In the genomic region with DNA sequence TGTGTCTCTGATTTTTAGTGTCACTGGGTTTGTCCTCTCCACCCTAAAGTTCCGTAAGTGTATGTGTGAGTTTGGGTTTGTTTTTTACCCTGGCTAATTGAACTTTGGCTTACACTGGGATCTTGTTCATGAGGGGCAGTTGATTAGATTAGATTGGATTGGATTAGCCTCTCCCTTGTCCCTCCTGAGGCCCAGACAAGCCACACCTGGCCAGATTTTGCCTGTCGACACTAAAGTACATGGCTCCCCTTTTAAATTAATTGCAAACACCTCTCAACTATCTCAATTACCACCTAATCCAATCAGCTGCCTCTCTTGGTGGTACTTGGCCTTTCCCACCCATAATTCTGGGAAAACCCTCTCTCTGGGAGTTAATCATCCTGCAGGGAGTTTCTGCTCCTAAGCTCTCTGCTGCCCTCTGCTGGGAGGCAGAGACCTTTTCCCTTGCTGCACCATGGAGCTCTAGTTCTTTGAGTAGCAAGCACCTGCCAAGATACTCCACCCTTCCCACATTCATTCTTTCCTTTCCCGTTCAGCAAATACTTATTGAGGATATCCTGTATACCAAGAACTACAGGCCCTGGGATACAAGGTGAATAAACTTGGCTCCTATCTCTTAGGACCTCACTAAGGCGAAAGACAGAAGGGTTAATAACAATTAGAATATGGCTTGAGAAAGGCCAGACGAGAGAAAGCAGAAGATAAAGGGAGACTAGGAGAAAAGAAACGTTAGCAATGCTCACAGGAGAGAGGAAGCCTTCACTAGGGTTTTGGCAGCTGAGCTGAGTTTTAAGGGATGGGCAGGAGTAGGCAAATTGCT, we compare ENCODE assay signal across 8 cellular contexts. TPM values are rescaled to one million over a fixed set of nuclear protein-coding genes. Genes with fewer than 3 reads are reported as not detected.
A peak's percentile ranks its signal among the peaks of the same experiment; 100 is the strongest.
DNase-seq lines count a peak whose midpoint lies in the region; ATAC-seq and TF ChIP-seq lines count a peak whose summit lies in the region.

No MANE protein-coding gene starts in this region.

- TF ChIP-seq CTCF in MCF 10A (IDR thresholded peaks at IDR 0.05; ENCODE audit: unreplicated experiment): peak; percentile 87

- CTCF ChIA-PET in MCF 10A (lab: Yijun Ruan, JAX): interaction anchor here (0.6 to 10.1 kb wide), 52 partner anchors 9 to 1232 kb away, joined by 3 to 128 read pairs (median 4); partner anchors contain the start of genes HSD17B2 and MPHOSPH6

- no peak overlapping the region for H3K27ac Mint-ChIP-seq in MCF 10A (ENCODE audit: low read depth, unreplicated experiment)

- intact Hi-C loops in MCF 10A (cut with micrococcal nuclease): loop anchor here (1.0 to 2.0 kb wide), 4 partner anchors 59 to 340 kb away; partner anchors contain the start of gene MPHOSPH6

- H3K36me3 Mint-ChIP-seq in MCF 10A (ENCODE audit: insufficient read depth, unreplicated experiment): no peaks in the 10 kb centered on the region

- no peak for ATAC-seq in HG03460 (IDR thresholded peaks at IDR 0.05; ENCODE audit: unreplicated experiment)

- no peaks in the 10 kb centered on the region for H3K9me3 Mint-ChIP-seq in MCF 10A (ENCODE audit: unreplicated experiment)

- BruUV-seq in MCF 10A (replicated peaks; lab: Mats Ljungman, UMichigan): no TSS peak

- DNase-seq in NCI-H1417 (lab: John Stamatoyannopoulos, UW) (peak; percentile 50 to 87 (median 69)), NCI-H1417 treated with DMSO at 0.1 percent for 48 hours (lab: John Stamatoyannopoulos, UW) (no peak), NCI-H2029 (lab: John Stamatoyannopoulos, UW) (peak; percentile 12), UCSD-AML1 (lab: John Stamatoyannopoulos, UW; ENCODE audit: unreplicated experiment) (peak; percentile 36), MCF 10A (ENCODE audit: unreplicated experiment) (peak; percentile 84), iris pigment epithelial cell (ENCODE audit: low read depth) (peak; percentile 70)
- peak; percentile 78 for DNase-seq in stimulated activated CD4-positive, alpha-beta T cell treated with anti-CD3 and anti-CD28 coated beads, Interleukin-15, amount 100 ng/mL, for 24 hours

- H3K4me3 Mint-ChIP-seq in MCF 10A (ENCODE audit: unreplicated experiment): no peak overlapping the region

- H3K27me3 Mint-ChIP-seq in MCF 10A (ENCODE audit: insufficient read depth, unreplicated experiment): peaks cover 29% of the 10 kb centered on the region

- no peaks in the 10 kb centered on the region for H3K4me1 Mint-ChIP-seq in MCF 10A (ENCODE audit: insufficient read depth, unreplicated experiment)

- POLR2A ChIA-PET in MCF 10A (lab: Yijun Ruan, JAX): interaction anchor here (1.0 to 2.1 kb wide), 3 partner anchors 60 to 198 kb away, joined by 3 to 8 read pairs (median 5); partner anchors contain the start of gene MPHOSPH6

RNA-seq across cellular contexts. Expression of gene MPHOSPH6, which starts 60.0 kb away (rescaled TPM):
- total RNA-seq in MCF 10A (2022): 39.9 and 46.8 TPM in 2 replicates
